In the genomic region with DNA sequence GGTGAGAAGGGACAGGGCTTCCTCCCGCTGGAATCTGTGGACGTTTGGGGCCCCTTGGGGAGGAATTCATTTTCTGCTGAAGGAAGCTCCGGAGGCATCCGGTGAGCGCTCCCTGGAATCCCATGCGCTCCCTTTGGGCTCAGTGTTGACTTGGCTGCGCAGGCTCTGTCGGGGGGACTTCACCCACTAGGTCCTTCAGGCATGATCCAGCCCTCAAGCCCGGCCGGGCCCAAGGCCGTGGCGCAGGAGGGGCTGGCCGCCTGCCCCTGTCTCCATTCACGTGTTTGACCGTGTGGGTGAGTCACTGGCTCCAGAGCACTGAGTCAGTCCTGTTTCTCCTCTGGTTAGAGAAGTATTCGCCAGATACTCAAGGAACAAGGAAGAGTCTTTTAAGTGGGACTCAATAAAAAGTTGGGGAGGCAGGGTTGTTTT, we compare ENCODE assay signal across 8 cellular contexts. TPM values are rescaled to one million over a fixed set of nuclear protein-coding genes. Genes with fewer than 3 reads are reported as not detected.
DNase-seq lines count a peak whose midpoint lies in the region; ATAC-seq and TF ChIP-seq lines count a peak whose summit lies in the region.

No MANE protein-coding gene starts in this region.

- H3K4me3 ChIP-seq in colonic mucosa, result peak overlapping the region; percentile 67
- H3K4me3 ChIP-seq in kidney epithelial cell (ENCODE audit: low read depth, low read length), result peak overlapping the region; percentile 96
- peak overlapping the region; percentile 97 for H3K4me3 ChIP-seq in smooth muscle cell

- CTCF ChIA-PET in CD4-positive, alpha-beta T cell (lab: Charles Lee), result no interaction called here

- peaks cover 75% of the 10 kb centered on the region for H3K79me2 ChIP-seq in smooth muscle cell (ENCODE audit: low read depth)

- DNase-seq in CD4-positive, alpha-beta T cell, result no peak
- DNase-seq in MV-4-11 (lab: John Stamatoyannopoulos, UW) (peak; percentile 67), colonic mucosa (peak; percentile 79), kidney epithelial cell (ENCODE audit: low read depth) (peak; percentile 91), smooth muscle cell (lab: John Stamatoyannopoulos, UW; ENCODE audit: unreplicated experiment) (peak; percentile 68), NCI-H1417 (lab: John Stamatoyannopoulos, UW) (no peak)
- DNase-seq in NK-92 treated with Interleukin-12 subunit alpha and Interleukin-12 subunit beta, amount 100 ng/mL, for 24 hours (lab: John Stamatoyannopoulos, UW), result no peak

- H3F3A ChIP-seq in smooth muscle cell (ENCODE audit: low read depth), result no peaks in the 10 kb centered on the region

- no peaks in the 10 kb centered on the region for H3K9me3 ChIP-seq in CD4-positive, alpha-beta T cell (ENCODE audit: control insufficient read depth, low read length)
- H3K9me3 ChIP-seq in colonic mucosa, result no peaks in the 10 kb centered on the region
- H3K9me3 ChIP-seq in smooth muscle cell (replicated peaks; ENCODE audit: low read depth), result no peaks in the 10 kb centered on the region

- H3K4me2 ChIP-seq in smooth muscle cell, result peak overlapping the region; percentile 96

- peak overlapping the region; percentile 65 to 93 for H3K9ac ChIP-seq in colonic mucosa (ENCODE audit: low read depth in 2 of 2, low read length in 2 of 2)
- peak overlapping the region; percentile 98 for H3K9ac ChIP-seq in smooth muscle cell (ENCODE audit: low read depth)

- no peaks in the 10 kb centered on the region for H3K4me1 ChIP-seq in colonic mucosa
- H3K4me1 ChIP-seq in smooth muscle cell (ENCODE audit: low read depth), result peaks cover 12% of the 10 kb centered on the region

- POLR2A ChIA-PET in CD4-positive, alpha-beta T cell (lab: Charles Lee), result no interaction called here

- TF ChIP-seq CTCF in CD4-positive, alpha-beta T cell (IDR thresholded peaks at IDR 0.05), result no peak
- TF ChIP-seq CTCF in colonic mucosa (IDR thresholded peaks at IDR 0.05) (no peak), kidney epithelial cell (IDR thresholded peaks at IDR 0.05; ENCODE audit: insufficient read depth, low read length, poor library complexity, severe bottlenecking) (no peak), smooth muscle cell (IDR thresholded peaks at IDR 0.05; ENCODE audit: borderline replicate concordance, insufficient read depth, poor library complexity, severe bottlenecking) (no peak)

- intact Hi-C loops in CD4-positive, alpha-beta T cell (cut with DNase I, micrococcal nuclease), result loop anchor here in 1 of 2 experiments (5.0 to 10.0 kb wide), 2 partner anchors 127 to 1055 kb away; a partner anchor contains a TSS
- intact Hi-C loops in colonic mucosa (cut with DNase I), result no loop called here

- peaks cover 48% of the 10 kb centered on the region for H4K20me1 ChIP-seq in smooth muscle cell (ENCODE audit: low read depth)

- peaks cover 12% of the 10 kb centered on the region for H3K27me3 Mint-ChIP-seq in CD4-positive, alpha-beta T cell

- peaks cover 12% of the 10 kb centered on the region for H3K4me1 Mint-ChIP-seq in CD4-positive, alpha-beta T cell (ENCODE audit: low read depth)

- H3K36me3 ChIP-seq in colonic mucosa (no peaks in the 10 kb centered on the region), kidney epithelial cell (ENCODE audit: control insufficient read depth, insufficient read depth, low read length) (no peaks in the 10 kb centered on the region), smooth muscle cell (ENCODE audit: low read depth) (no peaks in the 10 kb centered on the region)

- H2AFZ ChIP-seq in smooth muscle cell (ENCODE audit: low read depth), result no peak overlapping the region

- peaks cover 17% of the 10 kb centered on the region for H3K27me3 ChIP-seq in CD4-positive, alpha-beta T cell (ENCODE audit: control insufficient read depth, insufficient read depth, low read length)
- no peaks in the 10 kb centered on the region for H3K27me3 ChIP-seq in colonic mucosa
- H3K27me3 ChIP-seq in kidney epithelial cell (ENCODE audit: control insufficient read depth, insufficient read depth, low read length), result no peaks in the 10 kb centered on the region
- no peaks in the 10 kb centered on the region for H3K27me3 ChIP-seq in smooth muscle cell (ENCODE audit: low read depth)

- H3K9me3 Mint-ChIP-seq in CD4-positive, alpha-beta T cell, result no peaks in the 10 kb centered on the region

- H3K4me3 Mint-ChIP-seq in CD4-positive, alpha-beta T cell, result peak overlapping the region; percentile 66

- no peak overlapping the region for H3K27ac ChIP-seq in CD4-positive, alpha-beta T cell (ENCODE audit: low read depth, low read length)
- peak overlapping the region; percentile 64 for H3K27ac ChIP-seq in colonic mucosa
- peak overlapping the region; percentile 94 for H3K27ac ChIP-seq in smooth muscle cell (ENCODE audit: low read depth)

- peaks cover 4% of the 10 kb centered on the region for H3K36me3 Mint-ChIP-seq in CD4-positive, alpha-beta T cell (ENCODE audit: low read depth)

- 1% methylated on average over 16 of the region's 16 CpGs for WGBS in smooth muscle cell (ENCODE audit: low lambda C conversion rate)

- ATAC-seq in CD4-positive, alpha-beta T cell (ENCODE audit: poor library complexity), result no peak
- no peak for ATAC-seq in HG03095 (IDR thresholded peaks at IDR 0.05; ENCODE audit: unreplicated experiment)

- H3K27ac Mint-ChIP-seq in CD4-positive, alpha-beta T cell, result no peak overlapping the region

RNA-seq across cellular contexts. Expression of a gene that starts 1.4 kb away (rescaled TPM):
- total RNA-seq in CD4-positive, alpha-beta T cell, result under 1 TPM; 0.45 to 0.80 TPM
- total RNA-seq in colonic mucosa (100 to 1,000 TPM; 249 to 302 TPM), kidney epithelial cell (296 and 324 TPM in 2 replicates), smooth muscle cell (136 and 173 TPM in 2 replicates)
- polyA plus RNA-seq in smooth muscle cell, result 64.7 and 112 TPM in 2 replicates

Comparison
In these comparisons a context has a peak if more than half of its experiments do, and no peak if none do; other contexts are left out.
1. DNase-seq: peak in MV-4-11 (single experiment), colonic mucosa (single experiment), kidney epithelial cell (single experiment) and smooth muscle cell (single experiment); none in CD4-positive, alpha-beta T cell (0 of 10), NK-92 treated with Interleukin-12 subunit alpha and Interleukin-12 subunit beta, amount 100 ng/mL, for 24 hours (single experiment) and NCI-H1417 (0 of 3).
2. RNA of a gene that starts 1.4 kb away (total RNA-seq): 249 to 302 TPM in colonic mucosa, 296 to 324 TPM in kidney epithelial cell and 136 to 173 TPM in smooth muscle cell; 0.45 to 0.80 TPM in CD4-positive, alpha-beta T cell; every median in the first group is over 10 times any median in the second.
3. Peak in every context shown above with its lines, with median percentiles within 50 percentile points of each other: H3K4me3 ChIP-seq.